Comparison of ENCODE assay signal across 1 cellular context in genomic region chr7:157302314-157302711, GRCh38.
TF ChIP-seq lines count a peak whose summit lies in the region.

No MANE protein-coding gene starts in this region.

TF ChIP-seq in WTC11, 78 proteins besides CTCF, POLR2A, EP300 and RAD21 (continued from another document):
- TF ChIP-seq, protein P1, sequence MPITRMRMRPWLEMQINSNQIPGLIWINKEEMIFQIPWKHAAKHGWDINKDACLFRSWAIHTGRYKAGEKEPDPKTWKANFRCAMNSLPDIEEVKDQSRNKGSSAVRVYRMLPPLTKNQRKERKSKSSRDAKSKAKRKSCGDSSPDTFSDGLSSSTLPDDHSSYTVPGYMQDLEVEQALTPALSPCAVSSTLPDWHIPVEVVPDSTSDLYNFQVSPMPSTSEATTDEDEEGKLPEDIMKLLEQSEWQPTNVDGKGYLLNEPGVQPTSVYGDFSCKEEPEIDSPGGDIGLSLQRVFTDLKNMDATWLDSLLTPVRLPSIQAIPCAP (CRISPR knock-in tag; IDR thresholded peaks at IDR 0.05), result no peak
- TF ChIP-seq IRF2 (CRISPR knock-in tag; IDR thresholded peaks at IDR 0.05; ENCODE audit: borderline replicate concordance, low read depth) (no peak), HMGA2 (CRISPR knock-in tag; IDR thresholded peaks at IDR 0.05) (no peak), RORB (CRISPR knock-in tag; IDR thresholded peaks at IDR 0.05) (no peak), MYBL2 (CRISPR knock-in tag; IDR thresholded peaks at IDR 0.05) (no peak), TEAD1 (CRISPR knock-in tag; IDR thresholded peaks at IDR 0.05) (no peak), ZBTB21 (CRISPR knock-in tag; IDR thresholded peaks at IDR 0.05; ENCODE audit: borderline replicate concordance) (no peak), FOXP4 (CRISPR knock-in tag; IDR thresholded peaks at IDR 0.05) (no peak), ARID4B (CRISPR knock-in tag; IDR thresholded peaks at IDR 0.05; ENCODE audit: borderline replicate concordance) (no peak)
